Comparison of ENCODE assay signal across 1 cellular context in the genomic region with DNA sequence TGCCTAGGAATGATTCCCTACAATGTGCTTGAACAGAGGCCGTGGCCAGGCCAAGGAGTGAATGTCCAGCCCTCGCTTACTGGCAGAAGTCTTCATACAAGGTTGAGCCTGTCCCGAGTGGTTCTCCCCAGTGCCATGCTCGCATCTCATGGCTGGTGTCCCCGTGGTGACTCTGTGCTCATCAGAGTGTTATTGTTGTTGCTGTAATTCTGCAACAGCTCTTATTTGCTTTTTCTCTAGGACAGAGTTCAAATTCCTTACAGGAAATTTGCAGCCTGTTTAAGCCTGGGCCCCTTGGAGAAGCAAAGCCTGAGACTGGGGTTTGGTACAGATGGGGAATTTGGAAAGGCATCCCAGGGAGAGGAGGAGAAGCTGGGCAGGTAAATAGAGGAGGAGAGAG.
TF ChIP-seq lines count a peak whose summit lies in the region.

No MANE protein-coding gene starts in this region.

TF ChIP-seq in H1, 55 proteins besides CTCF, POLR2A, EP300 and RAD21:
- TF ChIP-seq CREB1 (IDR thresholded peaks at IDR 0.05) (no peak), HDAC2 (IDR thresholded peaks at IDR 0.05; ENCODE audit: borderline replicate concordance in 1 of 2, low read depth in 2 of 2, low read length in 2 of 2) (no peak), CHD1 (IDR thresholded peaks at IDR 0.05; ENCODE audit: low read depth, low read length) (no peak), SIX5 (IDR thresholded peaks at IDR 0.05; ENCODE audit: low read depth, low read length) (no peak), SIRT6 (IDR thresholded peaks at IDR 0.05; ENCODE audit: low read length) (no peak), RFX5 (IDR thresholded peaks at IDR 0.05; ENCODE audit: borderline replicate concordance, low read depth, low read length) (no peak), NRF1 (IDR thresholded peaks at IDR 0.05; ENCODE audit: low read depth, low read length) (no peak), POLR2AphosphoS5 (IDR thresholded peaks at IDR 0.05; ENCODE audit: low read depth, low read length) (no peak), KDM4A (IDR thresholded peaks at IDR 0.05; ENCODE audit: low read depth, low read length, severe bottlenecking) (no peak), ATF3 (IDR thresholded peaks at IDR 0.05; ENCODE audit: insufficient read depth, low read depth, low read length) (no peak), HDAC6 (IDR thresholded peaks at IDR 0.05; ENCODE audit: low read depth, low read length) (no peak), RBBP5 (IDR thresholded peaks at IDR 0.05; ENCODE audit: borderline replicate concordance, low read depth, low read length) (no peak), CTBP2 (IDR thresholded peaks at IDR 0.05; ENCODE audit: borderline replicate concordance, insufficient read depth, insufficient read length, low read length) (no peak), TEAD4 (IDR thresholded peaks at IDR 0.05; ENCODE audit: low read depth, low read length) (no peak)
- TF ChIP-seq, protein P1, sequence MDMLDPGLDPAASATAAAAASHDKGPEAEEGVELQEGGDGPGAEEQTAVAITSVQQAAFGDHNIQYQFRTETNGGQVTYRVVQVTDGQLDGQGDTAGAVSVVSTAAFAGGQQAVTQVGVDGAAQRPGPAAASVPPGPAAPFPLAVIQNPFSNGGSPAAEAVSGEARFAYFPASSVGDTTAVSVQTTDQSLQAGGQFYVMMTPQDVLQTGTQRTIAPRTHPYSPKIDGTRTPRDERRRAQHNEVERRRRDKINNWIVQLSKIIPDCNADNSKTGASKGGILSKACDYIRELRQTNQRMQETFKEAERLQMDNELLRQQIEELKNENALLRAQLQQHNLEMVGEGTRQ (IDR thresholded peaks at IDR 0.05; ENCODE audit: low read length) = no peak
